ENCODE assay signal across 9 cellular contexts in the genomic region with DNA sequence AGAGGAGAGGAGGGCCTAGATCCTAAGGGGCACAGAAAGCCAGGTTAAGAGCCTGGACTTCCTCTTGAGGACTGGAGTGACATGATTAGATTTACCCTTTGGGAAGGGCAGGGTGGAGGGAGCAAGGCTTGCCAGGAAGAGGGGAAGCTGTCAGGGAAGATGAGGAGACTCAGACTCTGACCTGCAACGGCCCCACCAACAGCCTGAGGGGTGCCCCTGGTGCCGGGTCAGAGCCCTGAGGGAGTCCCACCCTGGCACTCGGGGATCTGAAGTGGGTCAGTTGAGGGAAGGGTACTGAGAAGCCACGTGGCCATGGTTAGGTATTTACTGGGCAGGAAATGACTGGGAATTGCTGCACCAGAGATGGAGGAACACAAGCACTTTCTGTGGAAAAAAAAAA. TPM values are rescaled to one million over a fixed set of nuclear protein-coding genes. Genes with fewer than 3 reads are reported as not detected.
DNase-seq lines count a peak whose midpoint lies in the region; ATAC-seq and TF ChIP-seq lines count a peak whose summit lies in the region.
"Had no signal": no experiment of that assay in that cellular context is flagged by ENCODE, and none has a peak within 500 bp of the region (broad histone marks: within the 10 kb centered on the region; RNA-seq: fewer than 3 reads in every experiment).

No MANE protein-coding gene starts in this region.

- H3K4me3 Mint-ChIP-seq in HFFc6 (no peak overlapping the region; the same call in 1 of the 2 replicates), immature natural killer cell (peak overlapping the region; percentile 33 to 84 (median 75))
- H3K4me3 Mint-ChIP-seq in activated T-helper 2 cell treated with anti-CD3 and anti-CD28 coated beads, Interferon-gamma antibody, Interleukin-2, Interleukin-4, amounts not matched to agents 10 μg/mL and 5 μg/mL and 100 μg/mL, durations not matched to agents 14 hours and 24 hours and 36 hours (ENCODE audit: low read depth) = peak overlapping the region; percentile 61

- H3K36me3 ChIP-seq in skeletal muscle tissue (ENCODE audit: control insufficient read depth in 3 of 3, insufficient read depth in 3 of 3, low read length in 3 of 3) (no peaks in the 10 kb centered on the region), OCI-LY7 (ENCODE audit: insufficient read depth, low read length) (no peaks in the 10 kb centered on the region)

- H3K4me1 ChIP-seq in skeletal muscle tissue (ENCODE audit: control insufficient read depth in 3 of 3, insufficient read depth in 3 of 3, low read length in 3 of 3) = peaks cover 19 to 43% (median 39%) of the 10 kb centered on the region in 3 donors
- H3K4me1 ChIP-seq in OCI-LY7 (ENCODE audit: insufficient read depth, low read length, poor library complexity, severe bottlenecking) = peaks cover 16% of the 10 kb centered on the region

- H3K27ac Mint-ChIP-seq in HFFc6 = peak overlapping the region; percentile 97
- H3K27ac Mint-ChIP-seq in activated T-helper 2 cell treated with anti-CD3 and anti-CD28 coated beads, Interferon-gamma antibody, Interleukin-2, Interleukin-4, amounts not matched to agents 10 μg/mL and 5 μg/mL and 100 μg/mL, durations not matched to agents 14 hours and 24 hours and 36 hours = peak overlapping the region; percentile 91
- H3K27ac Mint-ChIP-seq in immature natural killer cell = peak overlapping the region in 5 of 6 donors; percentile 7 to 89 (median 73)

- no peaks in the 10 kb centered on the region for H4K20me1 ChIP-seq in OCI-LY7 (ENCODE audit: insufficient read depth, low read length)

- H3K9me2 ChIP-seq in OCI-LY7 (ENCODE audit: insufficient read depth, low read length) = no peaks in the 10 kb centered on the region

- H2AFZ ChIP-seq in OCI-LY7 (ENCODE audit: low read length) = no peak overlapping the region

- BruUV-seq in OCI-LY7 (replicated peaks; lab: Mats Ljungman, UMichigan) = no TSS peak

- H3K9ac ChIP-seq in skeletal muscle tissue (ENCODE audit: low read depth in 1 of 3, low read length in 3 of 3) = peak overlapping the region in 1 of 3 donors; percentile 16

- H3K36me3 Mint-ChIP-seq in HFFc6 (ENCODE audit: low read depth) (peaks cover 12% of the 10 kb centered on the region), immature natural killer cell (peaks cover 3 to 27% (median 24%) of the 10 kb centered on the region in 3 donors)
- H3K36me3 Mint-ChIP-seq in activated T-helper 2 cell treated with anti-CD3 and anti-CD28 coated beads, Interferon-gamma antibody, Interleukin-2, Interleukin-4, amounts not matched to agents 10 μg/mL and 5 μg/mL and 100 μg/mL, durations not matched to agents 14 hours and 24 hours and 36 hours (ENCODE audit: low read depth) = peaks cover 44% of the 10 kb centered on the region

- H3K9me3 Mint-ChIP-seq in HFFc6 = no peaks in the 10 kb centered on the region
- H3K9me3 Mint-ChIP-seq in activated T-helper 2 cell treated with anti-CD3 and anti-CD28 coated beads, Interferon-gamma antibody, Interleukin-2, Interleukin-4, amounts not matched to agents 10 μg/mL and 5 μg/mL and 100 μg/mL, durations not matched to agents 14 hours and 24 hours and 36 hours = no peaks in the 10 kb centered on the region
- H3K9me3 Mint-ChIP-seq in immature natural killer cell = peaks cover 0 to 1% (median 0%) of the 10 kb centered on the region in 6 donors

- peaks cover 38% of the 10 kb centered on the region for H3K4me1 Mint-ChIP-seq in HFFc6 (ENCODE audit: low read depth)
- H3K4me1 Mint-ChIP-seq in activated T-helper 2 cell treated with anti-CD3 and anti-CD28 coated beads, Interferon-gamma antibody, Interleukin-2, Interleukin-4, amounts not matched to agents 10 μg/mL and 5 μg/mL and 100 μg/mL, durations not matched to agents 14 hours and 24 hours and 36 hours (ENCODE audit: low read depth) = peaks cover 30% of the 10 kb centered on the region
- H3K4me1 Mint-ChIP-seq in immature natural killer cell = peaks cover 44 to 54% of the 10 kb centered on the region in 2 donors

- H3K4me3 ChIP-seq in skeletal muscle tissue (ENCODE audit: low read length in 3 of 3) = no peak overlapping the region
- H3K4me3 ChIP-seq in OCI-LY7 (ENCODE audit: low read depth, low read length, poor library complexity, severe bottlenecking) = no peak overlapping the region

- no peak overlapping the region for H3K4me2 ChIP-seq in OCI-LY7 (ENCODE audit: low read length)

- intact Hi-C loops in activated T-helper 2 cell treated with anti-CD3 and anti-CD28 coated beads, Interferon-gamma antibody, Interleukin-2, Interleukin-4, amounts not matched to agents 10 μg/mL and 5 μg/mL and 100 μg/mL, durations not matched to agents 14 hours and 24 hours and 36 hours (cut with micrococcal nuclease) = no loop called here
- intact Hi-C loops in OCI-LY7 (cut with micrococcal nuclease; ENCODE audit: unreplicated experiment) = no loop called here

- no peaks in the 10 kb centered on the region for H3K27me3 ChIP-seq in skeletal muscle tissue (ENCODE audit: control insufficient read depth in 3 of 3, insufficient read depth in 3 of 3, low read length in 3 of 3)

- DNase-seq in HFFc6 (no peak), immature natural killer cell (no peak), DMS79 treated with DMSO at 0.1 percent for 48 hours (lab: John Stamatoyannopoulos, UW) (no peak), OCI-LY7 (ENCODE audit: low spot score) (no peak), iPS-NIHi11 (ENCODE audit: low spot score) (no peak)
- no peak for DNase-seq in activated T-helper 2 cell treated with anti-CD3 and anti-CD28 coated beads, Interferon-gamma antibody, Interleukin-2, Interleukin-4, amounts not matched to agents 10 μg/mL and 5 μg/mL and 100 μg/mL, durations not matched to agents 14 hours and 24 hours and 36 hours (ENCODE audit: low spot score)
- DNase-seq: NCI-H2029 treated with DMSO at 0.1 percent for 48 hours had no signal

- H3K79me2 ChIP-seq in OCI-LY7 (ENCODE audit: insufficient read depth, low read depth, low read length) = no peaks in the 10 kb centered on the region

- no peaks in the 10 kb centered on the region for H3K9me3 ChIP-seq in skeletal muscle tissue (ENCODE audit: control insufficient read depth in 3 of 3, low read length in 3 of 3)
- H3K9me3 ChIP-seq in OCI-LY7 (ENCODE audit: low read length) = no peaks in the 10 kb centered on the region

- no peak for ATAC-seq in HG02610 (IDR thresholded peaks at IDR 0.05; ENCODE audit: unreplicated experiment)

- TF ChIP-seq CTCF in HFFc6 (IDR thresholded peaks at IDR 0.05) = no peak
- TF ChIP-seq CTCF in OCI-LY7 (conservative IDR thresholded peaks at IDR 0.05; ENCODE audit: low read length) = no peak

- H3K27ac ChIP-seq in skeletal muscle tissue (ENCODE audit: low read depth, low read length) (peak overlapping the region; percentile 74), OCI-LY7 (ENCODE audit: low read depth, low read length, poor library complexity, severe bottlenecking) (no peak overlapping the region)

- no peaks in the 10 kb centered on the region; the same call in 1 of the 2 replicates for H3K27me3 Mint-ChIP-seq in HFFc6 (ENCODE audit: insufficient read depth)
- H3K27me3 Mint-ChIP-seq in activated T-helper 2 cell treated with anti-CD3 and anti-CD28 coated beads, Interferon-gamma antibody, Interleukin-2, Interleukin-4, amounts not matched to agents 10 μg/mL and 5 μg/mL and 100 μg/mL, durations not matched to agents 14 hours and 24 hours and 36 hours (ENCODE audit: low read depth) = no peaks in the 10 kb centered on the region
- H3K27me3 Mint-ChIP-seq in immature natural killer cell (ENCODE audit: low read depth in 3 of 3) = peaks cover 0 to 15% (median 13%) of the 10 kb centered on the region in 3 donors

- CTCF ChIA-PET in OCI-LY7 (lab: Charles Lee; ENCODE audit: unreplicated experiment) = no interaction called here

- POLR2A ChIA-PET in OCI-LY7 (lab: Charles Lee) = no interaction called here

RNA-seq across cellular contexts. Expression of gene ECE1, which starts 9.8 kb away (rescaled TPM):
- total RNA-seq in HFFc6 (2021; fragmentation: NEBNext Ultra II Directional; extraction: Animal tissue kit (Norgen Biotek cat#: 25700)) = 100 to 1,000 TPM; 116 to 134 (median 124) TPM
- 94.1 and 97.0 TPM in 2 replicates for total RNA-seq in activated T-helper 2 cell treated with anti-CD3 and anti-CD28 coated beads, Interferon-gamma antibody, Interleukin-2, Interleukin-4, amounts not matched to agents 10 μg/mL and 5 μg/mL and 100 μg/mL, durations not matched to agents 14 hours and 24 hours and 36 hours
- 10 to 100 TPM in 1 of 3 donors, 1 to 10 TPM in 2; 3.3 to 24.7 (median 4.3) TPM for polyA plus RNA-seq in immature natural killer cell
- total RNA-seq in skeletal muscle tissue (25.6 TPM), OCI-LY7 (2022) (25.3 and 32.8 TPM in 2 replicates)
- total RNA-seq in OCI-LY7 (2014; rRNA removed; shearing (Covaris generic)) = 13.5 and 20.0 TPM in 2 replicates
